7 cellular contexts compared by ENCODE assay signal in the genomic region with DNA sequence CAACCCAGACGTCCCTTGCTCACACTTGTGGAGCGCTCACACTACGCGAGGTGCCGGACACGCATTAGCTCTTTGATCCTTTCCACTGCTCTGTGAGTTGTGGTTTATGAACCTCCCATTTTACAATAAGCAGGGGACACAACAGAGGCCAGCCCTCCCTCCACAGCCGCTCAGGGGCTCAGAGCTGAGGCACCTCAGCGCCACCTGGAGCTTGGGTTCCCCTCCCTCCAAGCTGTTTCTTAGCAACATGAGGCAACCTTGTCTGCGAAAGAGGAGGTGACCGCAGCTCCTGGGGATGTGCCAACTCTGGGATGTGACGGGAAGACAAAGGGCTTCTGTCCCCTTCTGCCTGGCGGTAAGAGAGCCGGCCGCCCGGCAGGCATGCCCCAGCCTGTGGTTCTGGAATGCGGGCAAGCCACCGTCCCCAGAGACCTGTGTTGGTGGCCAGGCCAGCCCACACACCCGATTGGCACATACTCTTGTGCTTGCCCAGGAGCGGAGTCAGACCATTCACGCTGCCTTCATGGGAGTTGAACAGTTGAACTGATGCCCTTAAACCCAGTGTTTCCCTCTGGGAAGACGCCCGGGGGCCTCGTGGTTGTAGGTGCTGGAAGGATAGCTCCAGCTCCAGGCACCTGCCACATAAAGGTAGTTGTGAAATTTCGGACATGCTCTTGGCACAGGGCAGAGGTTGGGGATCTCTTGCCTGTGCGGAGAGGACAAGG. TPM values are rescaled to one million over a fixed set of nuclear protein-coding genes. Genes with fewer than 3 reads are reported as not detected.
A peak's percentile ranks its signal among the peaks of the same experiment; 100 is the strongest.
DNase-seq lines count a peak whose midpoint lies in the region; ATAC-seq lines count a peak whose summit lies in the region.

No MANE protein-coding gene starts in this region.

- ATAC-seq in GM18868 (IDR thresholded peaks at IDR 0.05; ENCODE audit: unreplicated experiment) (peak; percentile 45), GM21528 (IDR thresholded peaks at IDR 0.05; ENCODE audit: low FRiP score, unreplicated experiment) (no peak)

- DNase-seq in NCI-H2029 (lab: John Stamatoyannopoulos, UW) = peak; percentile 95
- DNase-seq in UCSD-AML1 (lab: John Stamatoyannopoulos, UW; ENCODE audit: unreplicated experiment) = peak; percentile 50
- peak; percentile 80 for DNase-seq in epithelial cell of prostate (ENCODE audit: low read depth, low spot score)
- peak; percentile 46 for DNase-seq in occipital lobe (lab: John Stamatoyannopoulos, UW)
- DNase-seq in GM03348 (ENCODE audit: low spot score) = no peak

- H3K27ac ChIP-seq in epithelial cell of prostate = no peak overlapping the region

RNA-seq across cellular contexts. Expression of a gene that starts 44.5 kb away (rescaled TPM):
- total RNA-seq in occipital lobe = 11.2 TPM
